19 cellular contexts compared by ENCODE assay signal in genomic region chr5:10194083-10194482, GRCh38. TPM values are rescaled to one million over a fixed set of nuclear protein-coding genes. Genes with fewer than 3 reads are reported as not detected.
DNase-seq lines count a peak whose midpoint lies in the region; ATAC-seq, FAIRE-seq and TF ChIP-seq lines count a peak whose summit lies in the region.
"Had no signal": no experiment of that assay in that cellular context is flagged by ENCODE, and none has a peak within 500 bp of the region (broad histone marks: within the 10 kb centered on the region; RNA-seq: fewer than 3 reads in every experiment).

No MANE protein-coding gene starts in this region.

- peak; percentile 73 for DNase-seq in DMS53 (lab: John Stamatoyannopoulos, UW)
- DNase-seq in HTR-8/SVneo (ENCODE audit: insufficient read length, low spot score): no peak
- peak in 1 of 2 donors; percentile 32 for DNase-seq in left lung
- no peak for DNase-seq in neuronal stem cell (ENCODE audit: low spot score)
- DNase-seq in NCI-H2081 treated with DMSO at 0.1 percent for 48 hours (lab: John Stamatoyannopoulos, UW): no peak
- DNase-seq in NCI-H1436 treated with DMSO at 0.1 percent for 48 hours (lab: John Stamatoyannopoulos, UW): no peak
- no peak for DNase-seq in nephron progenitor cell
- DNase-seq: C1 segment of cervical spinal cord; Calu3; CD4-positive, alpha-beta T cell; DMS 273 treated with DMSO at 0.1 percent for 48 hours; DMS79 treated with DMSO at 0.1 percent for 48 hours; EL; GOT3 had no signal

- H2BK15ac ChIP-seq in neuronal stem cell (ENCODE audit: low read length): no peak overlapping the region

- peak; percentile 49 for FAIRE-seq in HTR-8/SVneo (lab: Jason Lieb, UNC)
- FAIRE-seq: A204.1, G401.6, GM12891 had no signal

- no peak overlapping the region for H2AK5ac ChIP-seq in neuronal stem cell (ENCODE audit: low read depth, low read length)

- ATAC-seq in left lung: peak; percentile 74

- H2BK12ac ChIP-seq in neuronal stem cell (ENCODE audit: low read length): no peak overlapping the region

- no peak overlapping the region for H3K4ac ChIP-seq in neuronal stem cell (ENCODE audit: low read length)

- H3K4me1 ChIP-seq in left lung (no peaks in the 10 kb centered on the region), neuronal stem cell (ENCODE audit: control insufficient read depth in 2 of 2, insufficient read depth in 1 of 2, low read depth in 1 of 2, low read length in 2 of 2) (no peaks in the 10 kb centered on the region)
- H3K4me1 ChIP-seq: HAP-1 had no signal

- H4K8ac ChIP-seq in neuronal stem cell (ENCODE audit: low read depth, low read length): no peak overlapping the region

- H3K4me3 ChIP-seq in left lung (no peak overlapping the region), neuronal stem cell (ENCODE audit: low read length in 2 of 2) (no peak overlapping the region)
- H3K4me3 ChIP-seq: HAP-1 had no signal

- H3K27ac Mint-ChIP-seq in nephron progenitor cell: no peak overlapping the region
- H3K27ac Mint-ChIP-seq: B cell; CD4-positive, alpha-beta T cell had no signal

- no peak overlapping the region for H3K4me3 Mint-ChIP-seq in nephron progenitor cell
- H3K4me3 Mint-ChIP-seq: B cell; CD4-positive, alpha-beta T cell had no signal

- no peak overlapping the region for H3K18ac ChIP-seq in neuronal stem cell (ENCODE audit: low read length)

- H3K4me2 ChIP-seq in neuronal stem cell (ENCODE audit: insufficient read depth, low read length, poor library complexity, severe bottlenecking): no peak overlapping the region

- H3K27me3 Mint-ChIP-seq in nephron progenitor cell (ENCODE audit: low read depth, poor library complexity): peaks cover 3% of the 10 kb centered on the region
- H3K27me3 Mint-ChIP-seq: B cell; CD4-positive, alpha-beta T cell had no signal

- peaks cover 0 to 22% of the 10 kb centered on the region in 2 donors for H3K9me3 ChIP-seq in left lung
- H3K9me3 ChIP-seq in neuronal stem cell (replicated peaks in 1 of 2; ENCODE audit: control insufficient read depth in 2 of 2, insufficient read depth in 1 of 2, low read depth in 1 of 2, low read length in 2 of 2): peaks cover 0 to 8% of the 10 kb centered on the region in 2 donors
- H3K9me3 ChIP-seq: HAP-1 had no signal

- no peaks in the 10 kb centered on the region for H3K27me3 ChIP-seq in left lung
- H3K27me3 ChIP-seq in neuronal stem cell (ENCODE audit: control insufficient read depth in 3 of 3, insufficient read depth in 3 of 3, low read depth in 1 of 3, low read length in 3 of 3): no peaks in the 10 kb centered on the region

- no peak overlapping the region for H3K23ac ChIP-seq in neuronal stem cell (ENCODE audit: low read depth, low read length, poor library complexity)

- H3K14ac ChIP-seq in neuronal stem cell (ENCODE audit: low read length): no peak overlapping the region

- TF ChIP-seq CTCF in left lung (IDR thresholded peaks at IDR 0.05) (no peak), nephron progenitor cell (IDR thresholded peaks at IDR 0.05) (no peak)

- no peak overlapping the region for H2AFZ ChIP-seq in neuronal stem cell (ENCODE audit: low read length)

- no peaks in the 10 kb centered on the region for H3K79me1 ChIP-seq in neuronal stem cell (ENCODE audit: low read depth, low read length)

- peaks cover 23% of the 10 kb centered on the region for H3K9me3 Mint-ChIP-seq in nephron progenitor cell

- no peaks in the 10 kb centered on the region for H3K4me1 Mint-ChIP-seq in nephron progenitor cell
- H3K4me1 Mint-ChIP-seq: B cell had no signal

- intact Hi-C loops in left lung (cut with DNase I): no loop called here

- peaks cover 3% of the 10 kb centered on the region for H3K36me3 Mint-ChIP-seq in nephron progenitor cell (ENCODE audit: low read depth)

- H3K27ac ChIP-seq in left lung (no peak overlapping the region), neuronal stem cell (replicated peaks; ENCODE audit: low read length) (no peak overlapping the region)

- peak overlapping the region; percentile 17 for H3K9ac ChIP-seq in neuronal stem cell (ENCODE audit: low read depth, low read length, poor library complexity)

- no peak overlapping the region for H4K91ac ChIP-seq in neuronal stem cell (ENCODE audit: low read depth, low read length, poor library complexity)

- H2BK120ac ChIP-seq in neuronal stem cell (ENCODE audit: low read depth, low read length): no peak overlapping the region

- H3K36me3 ChIP-seq in left lung (no peaks in the 10 kb centered on the region), neuronal stem cell (replicated peaks in 1 of 2; ENCODE audit: control insufficient read depth in 2 of 2, insufficient read depth in 2 of 2, low read length in 2 of 2) (no peaks in the 10 kb centered on the region)
- H3K36me3 ChIP-seq: HAP-1 had no signal

- no peak overlapping the region for H2BK5ac ChIP-seq in neuronal stem cell (ENCODE audit: low read length)

- no CpG with 5 or more reads among the region's 2 CpGs for WGBS in neuronal stem cell (ENCODE audit: extremely low coverage in 2 of 2, insufficient read length in 2 of 2, insufficient replicate concordance in 1 of 2), 2 donors

RNA-seq across cellular contexts. Expression of gene ATPSCKMT, which starts 55.6 kb away (rescaled TPM):
- 10 to 100 TPM; 16.5 to 21.3 TPM for total RNA-seq in left lung
- polyA plus RNA-seq in neuronal stem cell (2013, experiment 1 of 2): 9.8 TPM
- polyA plus RNA-seq in neuronal stem cell (2013, experiment 2 of 2): 9.3 TPM

RNA-seq across cellular contexts. Expression of gene CCT5, which starts 56.0 kb away (rescaled TPM):
- total RNA-seq in left lung: 100 to 1,000 TPM; 127 to 219 TPM
- polyA plus RNA-seq in neuronal stem cell (2013, experiment 1 of 2): 217 TPM
- polyA plus RNA-seq in neuronal stem cell (2013, experiment 2 of 2): 218 TPM
